ENCODE assay signal across 25 cellular contexts in genomic region chr7:99258501-99258900, GRCh38. TPM values are rescaled to one million over a fixed set of nuclear protein-coding genes. Genes with fewer than 3 reads are reported as not detected.
A peak's percentile ranks its signal among the peaks of the same experiment; 100 is the strongest.
DNase-seq lines count a peak whose midpoint lies in the region; ATAC-seq and TF ChIP-seq lines count a peak whose summit lies in the region.
"Had no signal": no experiment of that assay in that cellular context is flagged by ENCODE, and none has a peak within 500 bp of the region (broad histone marks: within the 10 kb centered on the region; RNA-seq: fewer than 3 reads in every experiment).

No MANE protein-coding gene starts in this region.

- H3K4me3 Mint-ChIP-seq in HFFc6: no peak overlapping the region
- H3K4me3 Mint-ChIP-seq in stimulated activated memory B cell treated with anti-CD40 and anti-IgM and Interleukin-4, amounts not matched to agents 10 μg/mL and 1 μg/mL and 100 μg/mL, for 72 hours: no peak overlapping the region
- H3K4me3 Mint-ChIP-seq: CD4-positive, alpha-beta T cell; IgD-negative memory B cell had no signal

- no peaks in the 10 kb centered on the region for H3K9me3 Mint-ChIP-seq in HFFc6
- H3K9me3 Mint-ChIP-seq in stimulated activated memory B cell treated with anti-CD40 and anti-IgM and Interleukin-4, amounts not matched to agents 10 μg/mL and 1 μg/mL and 100 μg/mL, for 72 hours: no peaks in the 10 kb centered on the region
- H3K9me3 Mint-ChIP-seq: CD4-positive, alpha-beta T cell had no signal

- 84% methylated on average over 2 of the region's 2 CpGs for WGBS in mammary epithelial cell (ENCODE audit: low coverage, missing lambda C conversion rate)

- H3K27me3 Mint-ChIP-seq in HFFc6 (ENCODE audit: insufficient read depth): peaks cover 8% of the 10 kb centered on the region
- H3K27me3 Mint-ChIP-seq in stimulated activated memory B cell treated with anti-CD40 and anti-IgM and Interleukin-4, amounts not matched to agents 10 μg/mL and 1 μg/mL and 100 μg/mL, for 72 hours: peaks cover 12% of the 10 kb centered on the region
- H3K27me3 Mint-ChIP-seq: CD4-positive, alpha-beta T cell had no signal

- H3K4me3 ChIP-seq in mammary epithelial cell (replicated peaks in 1 of 3; ENCODE audit: insufficient read depth in 1 of 3, low read depth in 2 of 3, low read length in 3 of 3): no peak overlapping the region
- H3K4me3 ChIP-seq in mucosa of descending colon: no peak overlapping the region
- H3K4me3 ChIP-seq in vagina: no peak overlapping the region
- H3K4me3 ChIP-seq: BLaER1 treated with 17β-estradiol and CSF1 and Interleukin-3, amounts not matched to agents 10 nM and 100 nM had no signal

- no peak for TF ChIP-seq POLR2A in vagina (IDR thresholded peaks at IDR 0.05)

- no peak overlapping the region for H3K4me2 ChIP-seq in mammary epithelial cell (ENCODE audit: insufficient read depth, low read depth, low read length)
- H3K4me2 ChIP-seq: BLaER1 treated with 17β-estradiol and CSF1 and Interleukin-3, amounts not matched to agents 10 nM and 100 nM; KMS-11 had no signal

- H3K27ac ChIP-seq in mammary epithelial cell (ENCODE audit: insufficient read depth, low read depth, low read length) (no peak overlapping the region), vagina (no peak overlapping the region)
- H3K27ac ChIP-seq: BLaER1 treated with 17β-estradiol and CSF1 and Interleukin-3, amounts not matched to agents 10 nM and 100 nM; KMS-11 had no signal

- dilution Hi-C loops in mammary epithelial cell (cut with HindIII; ENCODE audit: low sequenced_read_pairs): no loop called here

- no peak overlapping the region for H3K9ac ChIP-seq in mammary epithelial cell (ENCODE audit: insufficient read depth, low read length)
- H3K9ac ChIP-seq: BLaER1 treated with 17β-estradiol and CSF1 and Interleukin-3, amounts not matched to agents 10 nM and 100 nM; KMS-11 had no signal

- no peak for ATAC-seq in mucosa of descending colon
- no peak for ATAC-seq in stimulated activated memory B cell treated with anti-CD40 and anti-IgM and Interleukin-4, amounts not matched to agents 10 μg/mL and 1 μg/mL and 100 μg/mL, for 72 hours

- H3K4me1 ChIP-seq in mammary epithelial cell (ENCODE audit: insufficient read depth, low read length): peaks cover 20% of the 10 kb centered on the region
- no peaks in the 10 kb centered on the region for H3K4me1 ChIP-seq in mucosa of descending colon (ENCODE audit: low read depth)
- H3K4me1 ChIP-seq in vagina: no peaks in the 10 kb centered on the region

- in situ Hi-C loops in mammary epithelial cell (cut with MboI; ENCODE audit: low sequenced_read_pairs in 2 of 2): no loop called here

- no peaks in the 10 kb centered on the region for H3K9me3 ChIP-seq in mammary epithelial cell (replicated peaks; ENCODE audit: insufficient read depth, low read length)
- H3K9me3 ChIP-seq in mucosa of descending colon: no peaks in the 10 kb centered on the region
- no peaks in the 10 kb centered on the region for H3K9me3 ChIP-seq in vagina
- H3K9me3 ChIP-seq: BLaER1 treated with 17β-estradiol and CSF1 and Interleukin-3, amounts not matched to agents 10 nM and 100 nM had no signal

- no TSS peak for BruUV-seq in mammary epithelial cell (replicated peaks; lab: Mats Ljungman, UMichigan)

- H4K20me1 ChIP-seq in mammary epithelial cell (ENCODE audit: insufficient read depth, low read length): no peaks in the 10 kb centered on the region
- H4K20me1 ChIP-seq: BLaER1 treated with 17β-estradiol and CSF1 and Interleukin-3, amounts not matched to agents 10 nM and 100 nM had no signal

- CTCF ChIA-PET in mammary epithelial cell (lab: Charles Lee; ENCODE audit: low non-redundant PET): no interaction called here

- H3K36me3 ChIP-seq in mammary epithelial cell (ENCODE audit: insufficient read depth, low read length) (no peaks in the 10 kb centered on the region), mucosa of descending colon (ENCODE audit: low read depth) (no peaks in the 10 kb centered on the region), vagina (no peaks in the 10 kb centered on the region)
- H3K36me3 ChIP-seq: BLaER1 treated with 17β-estradiol and CSF1 and Interleukin-3, amounts not matched to agents 10 nM and 100 nM had no signal

- no peak for TF ChIP-seq CTCF in mammary epithelial cell (conservative IDR thresholded peaks at IDR 0.05 in 1 of 2, IDR thresholded peaks at IDR 0.05 in 1 of 2; ENCODE audit: extremely low read depth in 1 of 2, insufficient read depth in 1 of 2, low read depth in 1 of 2, low read length in 2 of 2)
- TF ChIP-seq CTCF in HFFc6 (IDR thresholded peaks at IDR 0.05): no peak
- TF ChIP-seq CTCF in mucosa of descending colon (IDR thresholded peaks at IDR 0.05): no peak
- TF ChIP-seq CTCF in vagina (IDR thresholded peaks at IDR 0.05): no peak

- H3K27me3 ChIP-seq in mammary epithelial cell (ENCODE audit: insufficient read depth, low read length): no peaks in the 10 kb centered on the region
- H3K27me3 ChIP-seq in vagina: no peaks in the 10 kb centered on the region
- H3K27me3 ChIP-seq: BLaER1 treated with 17β-estradiol and CSF1 and Interleukin-3, amounts not matched to agents 10 nM and 100 nM had no signal

- no peaks in the 10 kb centered on the region for H3K36me3 Mint-ChIP-seq in HFFc6 (ENCODE audit: low read depth)
- H3K36me3 Mint-ChIP-seq in stimulated activated memory B cell treated with anti-CD40 and anti-IgM and Interleukin-4, amounts not matched to agents 10 μg/mL and 1 μg/mL and 100 μg/mL, for 72 hours: no peaks in the 10 kb centered on the region

- H3K4me1 Mint-ChIP-seq in HFFc6 (ENCODE audit: low read depth): no peaks in the 10 kb centered on the region
- no peaks in the 10 kb centered on the region for H3K4me1 Mint-ChIP-seq in stimulated activated memory B cell treated with anti-CD40 and anti-IgM and Interleukin-4, amounts not matched to agents 10 μg/mL and 1 μg/mL and 100 μg/mL, for 72 hours
- H3K4me1 Mint-ChIP-seq: IgD-negative memory B cell had no signal

- H3K79me2 ChIP-seq in mammary epithelial cell (ENCODE audit: insufficient read depth, low read length): no peaks in the 10 kb centered on the region

- H3K27ac Mint-ChIP-seq in HFFc6: no peak overlapping the region
- H3K27ac Mint-ChIP-seq in stimulated activated memory B cell treated with anti-CD40 and anti-IgM and Interleukin-4, amounts not matched to agents 10 μg/mL and 1 μg/mL and 100 μg/mL, for 72 hours: no peak overlapping the region
- H3K27ac Mint-ChIP-seq: CD4-positive, alpha-beta T cell; IgD-negative memory B cell had no signal

- intact Hi-C loops in mammary epithelial cell (cut with micrococcal nuclease) (no loop called here), mucosa of descending colon (cut with DNase I, micrococcal nuclease) (no loop called here), vagina (cut with DNase I) (no loop called here)

- DNase-seq in GM04503 (ENCODE audit: low read depth) (peak; percentile 15), mammary epithelial cell (peak; percentile 46), fibroblast of peridontal ligament (ENCODE audit: extremely low read depth) (peak; percentile 15), iris pigment epithelial cell (ENCODE audit: low read depth) (peak; percentile 24), HFFc6 (no peak), mucosa of descending colon (no peak), vagina (ENCODE audit: extremely low spot score in 2 of 2) (no peak)
- DNase-seq: AML-193; CD4-positive, alpha-beta T cell; DMS79; GF-D8; H7; NCI-H1092; NCI-H1417 treated with DMSO at 0.1 percent for 48 hours; NCI-H1694 treated with DMSO at 0.1 percent for 48 hours; NCI-H2081; NCI-H2227 treated with DMSO at 0.1 percent for 48 hours; NCI-H510A; NCI-H69; SHP77 treated with DMSO at 0.1 percent for 48 hours had no signal

- no peak overlapping the region for H2AFZ ChIP-seq in mammary epithelial cell (ENCODE audit: low read depth, low read length)

RNA-seq across cellular contexts. Expression of gene MYH16, which starts 14.1 kb away (rescaled TPM):
- total RNA-seq in mammary epithelial cell (1 to 10 TPM in 1 of 2 donors, under 1 TPM in 1; under 0.01 to 3.4 TPM), mucosa of descending colon (not detected), vagina (not detected)
- 3.7 TPM for polyA plus RNA-seq in mammary epithelial cell
- not detected for polyA minus RNA-seq in mammary epithelial cell
- total RNA-seq in HFFc6 (2021; fragmentation: NEBNext Ultra II Directional; extraction: Animal tissue kit (Norgen Biotek cat#: 25700)): under 1 TPM in 1 of 6 experiments, not detected in 5; 0.05 TPM
- total RNA-seq: CD4-positive, alpha-beta T cell; H7 had no signal
- polyA plus RNA-seq: AG04450, IgD-negative memory B cell had no signal

RNA-seq across cellular contexts. Expression of gene KPNA7, which starts 50.6 kb away (rescaled TPM):
- total RNA-seq in mammary epithelial cell: under 1 TPM in 1 of 2 donors, not detected in 1; 0.45 TPM
- 0.42 TPM for polyA plus RNA-seq in mammary epithelial cell
- not detected for polyA minus RNA-seq in mammary epithelial cell
- total RNA-seq in HFFc6 (2021; fragmentation: NEBNext Ultra II Directional; extraction: Animal tissue kit (Norgen Biotek cat#: 25700)): not detected
- under 1 TPM; 0.16 to 0.43 (median 0.32) TPM for total RNA-seq in mucosa of descending colon
- total RNA-seq in vagina: not detected
- total RNA-seq: CD4-positive, alpha-beta T cell; H7 had no signal
- polyA plus RNA-seq: AG04450, IgD-negative memory B cell had no signal

Comparison
In these comparisons a context has a peak if more than half of its experiments do, and no peak if none do; other contexts are left out.
1. DNase-seq: peak in GM04503 (single experiment), mammary epithelial cell (single experiment), fibroblast of peridontal ligament (single experiment) and iris pigment epithelial cell (single experiment); none in HFFc6 (single experiment), mucosa of descending colon (0 of 3) and vagina (0 of 2).